In the genomic region with DNA sequence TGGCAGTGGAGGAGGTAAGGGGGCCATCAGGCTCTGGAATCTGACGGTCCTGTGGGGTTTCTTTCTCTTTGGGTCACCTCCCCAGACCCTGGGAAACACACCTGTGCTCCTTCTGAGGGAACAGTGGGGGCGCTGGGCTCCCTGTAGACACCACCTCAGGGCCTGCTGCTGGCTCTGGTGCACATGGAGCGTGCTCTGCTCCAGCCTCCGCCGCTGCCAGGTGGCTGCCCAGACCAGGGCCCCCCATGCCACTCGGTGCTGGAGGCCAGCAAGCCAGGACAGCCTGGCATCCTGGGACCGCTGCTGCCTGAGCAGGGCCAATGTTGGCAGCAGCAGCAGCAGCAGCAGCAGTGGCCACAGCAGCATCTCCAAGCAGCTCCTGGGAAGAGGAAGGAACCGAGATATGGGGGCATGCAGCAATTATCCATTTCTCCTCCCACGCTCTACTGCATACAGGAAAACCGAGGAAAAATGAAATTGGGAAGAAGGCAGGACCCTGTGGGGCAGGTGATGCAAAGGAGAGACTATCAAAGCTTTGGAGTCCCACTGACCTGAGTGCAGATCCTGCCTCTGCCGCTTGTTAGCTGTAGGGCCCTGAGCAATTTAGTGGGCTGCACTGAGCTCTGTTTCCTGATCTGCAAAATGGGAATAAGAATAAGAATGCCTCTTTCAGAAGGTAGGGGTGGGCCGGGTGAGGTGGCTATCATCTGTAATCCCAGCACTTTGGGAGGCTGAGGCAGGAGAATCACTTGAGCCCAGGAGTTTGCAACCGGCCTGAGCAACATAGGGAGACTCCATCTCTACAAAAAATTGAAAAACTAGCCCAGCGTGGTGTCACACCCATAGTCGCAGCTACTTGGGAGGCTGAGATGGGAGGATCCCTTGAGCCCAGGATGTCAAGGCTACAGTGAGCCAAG, we compare ENCODE assay signal across 8 cellular contexts. TPM values are rescaled to one million over a fixed set of nuclear protein-coding genes. Genes with fewer than 3 reads are reported as not detected.
DNase-seq lines count a peak whose midpoint lies in the region; ATAC-seq, FAIRE-seq and TF ChIP-seq lines count a peak whose summit lies in the region.
"Had no signal": no experiment of that assay in that cellular context is flagged by ENCODE, and none has a peak within 500 bp of the region (broad histone marks: within the 10 kb centered on the region; RNA-seq: fewer than 3 reads in every experiment).

No MANE protein-coding gene starts in this region.

- WGBS in suprapubic skin = 56% methylated on average over 9 of the region's 15 CpGs

- H3K4me2 ChIP-seq in keratinocyte (ENCODE audit: control insufficient read depth, extremely low read depth, insufficient read depth, low read depth, low read length) = peak overlapping the region; percentile 70

- peaks cover 0 to 7% of the 10 kb centered on the region in 2 donors for H3K36me3 Mint-ChIP-seq in activated naive CD4-positive, alpha-beta T cell treated with anti-CD3 and anti-CD28 coated beads, Interleukin-2, amount 50 U/mL, for 72 hours

- no peak overlapping the region for H2AFZ ChIP-seq in keratinocyte (ENCODE audit: control insufficient read depth, low read length)

- H3K36me3 ChIP-seq in keratinocyte (ENCODE audit: control insufficient read depth in 2 of 2, extremely low read depth in 1 of 2, insufficient read depth in 2 of 2, low read length in 2 of 2) (no peaks in the 10 kb centered on the region), suprapubic skin (no peaks in the 10 kb centered on the region)

- H3K27me3 ChIP-seq in keratinocyte (ENCODE audit: control insufficient read depth, extremely low read depth, insufficient read depth, low read length) = no peaks in the 10 kb centered on the region
- H3K27me3 ChIP-seq in suprapubic skin = no peaks in the 10 kb centered on the region

- no peak overlapping the region for H3K9ac ChIP-seq in keratinocyte (ENCODE audit: control insufficient read depth, extremely low read depth, insufficient read depth, low read length)

- TF ChIP-seq EP300 in suprapubic skin (IDR thresholded peaks at IDR 0.05) = no peak

- H3K9me3 Mint-ChIP-seq in activated naive CD4-positive, alpha-beta T cell treated with anti-CD3 and anti-CD28 coated beads, Interleukin-2, amount 50 U/mL, for 72 hours = no peaks in the 10 kb centered on the region

- H3K79me2 ChIP-seq in keratinocyte (ENCODE audit: control insufficient read depth, insufficient read depth, low read length) = no peaks in the 10 kb centered on the region

- FAIRE-seq in keratinocyte (lab: Jason Lieb, UNC) = no peak

- H3K4me3 ChIP-seq in HFF-Myc (replicated peaks; ENCODE audit: low read depth, low read length) (peak overlapping the region; percentile 47), keratinocyte (ENCODE audit: control insufficient read depth in 2 of 3, extremely low read depth in 1 of 3, insufficient read depth in 2 of 3, low read depth in 1 of 3, low read length in 3 of 3) (peak overlapping the region; percentile 43 to 77 (median 50)), suprapubic skin (peak overlapping the region; percentile 76)

- TF ChIP-seq POLR2A in suprapubic skin (IDR thresholded peaks at IDR 0.05) (no peak), GM18505 (IDR thresholded peaks at IDR 0.05; ENCODE audit: borderline replicate concordance, extremely low read depth, insufficient read depth, insufficient read length) (no peak)

- dilution Hi-C loops in keratinocyte (cut with MboI; ENCODE audit: extremely low pct_ligation_motif_present, low sequenced_read_pairs) = no loop called here

- H3K4me1 ChIP-seq in keratinocyte (ENCODE audit: control insufficient read depth, extremely low read depth, insufficient read depth, low read length) = no peaks in the 10 kb centered on the region
- H3K4me1 ChIP-seq in suprapubic skin = peaks cover 16% of the 10 kb centered on the region

- no peak for TF ChIP-seq CTCF in HFF-Myc (IDR thresholded peaks at IDR 0.05; ENCODE audit: low read depth, low read length, missing control alignments)
- no peak for TF ChIP-seq CTCF in keratinocyte (optimal IDR thresholded peaks at IDR 0.05 in 1 of 3, IDR thresholded peaks at IDR 0.05 in 1 of 3, conservative IDR thresholded peaks at IDR 0.05 in 1 of 3; ENCODE audit: extremely low read depth in 1 of 3, insufficient read depth in 2 of 3, low read length in 3 of 3)
- TF ChIP-seq CTCF in suprapubic skin (IDR thresholded peaks at IDR 0.05) = no peak

- H4K20me1 ChIP-seq in keratinocyte (ENCODE audit: control insufficient read depth, extremely low read depth, insufficient read depth, low read length) = no peaks in the 10 kb centered on the region

- no peak for DNase-seq in HFF-Myc (ENCODE audit: extremely low read depth, low read depth)
- no peak for DNase-seq in activated naive CD4-positive, alpha-beta T cell treated with anti-CD3 and anti-CD28 coated beads, Interleukin-2, amount 50 U/mL, for 72 hours (ENCODE audit: low spot score in 2 of 2)
- no peak for DNase-seq in keratinocyte (ENCODE audit: low read depth, low spot score)
- DNase-seq in suprapubic skin (ENCODE audit: low spot score in 2 of 2) = no peak
- no peak for DNase-seq in EL
- no peak for DNase-seq in NCI-H1694 treated with DMSO at 0.1 percent for 48 hours (lab: John Stamatoyannopoulos, UW)
- DNase-seq: NCI-H2171 treated with DMSO at 0.1 percent for 48 hours had no signal

- H3K9me3 ChIP-seq in keratinocyte (ENCODE audit: control insufficient read depth, low read depth, low read length) = no peaks in the 10 kb centered on the region
- no peaks in the 10 kb centered on the region for H3K9me3 ChIP-seq in suprapubic skin

- H3K9me1 ChIP-seq in keratinocyte (ENCODE audit: control insufficient read depth, extremely low read depth, insufficient read depth, low read length) = no peaks in the 10 kb centered on the region

- ATAC-seq in activated naive CD4-positive, alpha-beta T cell treated with anti-CD3 and anti-CD28 coated beads, Interleukin-2, amount 50 U/mL, for 72 hours = peak; percentile 27 to 33
- ATAC-seq in GM18505 (IDR thresholded peaks at IDR 0.05; ENCODE audit: unreplicated experiment) = no peak

- H3K27ac ChIP-seq in keratinocyte (ENCODE audit: control insufficient read depth, insufficient read depth, low read length) = no peak overlapping the region
- peak overlapping the region; percentile 81 for H3K27ac ChIP-seq in suprapubic skin

- H3K27ac Mint-ChIP-seq in activated naive CD4-positive, alpha-beta T cell treated with anti-CD3 and anti-CD28 coated beads, Interleukin-2, amount 50 U/mL, for 72 hours = peak overlapping the region; percentile 85 to 93

RNA-seq across cellular contexts. Expression of gene GHDC, which starts 0.8 kb away (rescaled TPM):
- total RNA-seq in activated naive CD4-positive, alpha-beta T cell treated with anti-CD3 and anti-CD28 coated beads, Interleukin-2, amount 50 U/mL, for 72 hours = 10 to 100 TPM; 10.5 to 25.3 TPM
- polyA plus RNA-seq in keratinocyte = 2.7 to 4.7 TPM (median 4.4 TPM) in 3 replicates
- 0.59 TPM for polyA plus RNA-seq in keratinocyte (2011; ENCODE audit: low read depth)
- polyA plus RNA-seq in keratinocyte (2011; cell fraction: cytosol; rRNA removed) = 1.2 and 2.6 TPM in 2 replicates
- polyA plus RNA-seq in keratinocyte (2011; cell fraction: nucleus; rRNA removed) = 8.3 and 9.9 TPM in 2 replicates
- 3.5 and 6.7 TPM in 2 replicates for polyA plus RNA-seq in keratinocyte (2012; ENCODE audit: low replicate concordance)
- 2.0 to 3.8 TPM (median 2.5 TPM) in 3 replicates for polyA minus RNA-seq in keratinocyte
- 5.4 TPM for polyA minus RNA-seq in keratinocyte (2011; cell fraction: cytosol; rRNA and poly(A)+ RNA removed)
- polyA minus RNA-seq in keratinocyte (2011; cell fraction: nucleus; rRNA and poly(A)+ RNA removed) = 7.2 and 7.9 TPM in 2 replicates
- 10 to 100 TPM; 14.6 to 22.8 (median 18.7) TPM for total RNA-seq in suprapubic skin

RNA-seq across cellular contexts. Expression of gene HCRT, which starts 8.2 kb away (rescaled TPM):
- not detected for total RNA-seq in activated naive CD4-positive, alpha-beta T cell treated with anti-CD3 and anti-CD28 coated beads, Interleukin-2, amount 50 U/mL, for 72 hours
- not detected in 3 replicates for polyA plus RNA-seq in keratinocyte
- polyA plus RNA-seq in keratinocyte (2011; ENCODE audit: low read depth) = not detected
- polyA plus RNA-seq in keratinocyte (2011; cell fraction: cytosol; rRNA removed) = not detected in 2 replicates
- polyA plus RNA-seq in keratinocyte (2011; cell fraction: nucleus; rRNA removed) = not detected in 2 replicates
- polyA plus RNA-seq in keratinocyte (2012; ENCODE audit: low replicate concordance) = not detected in 2 replicates
- not detected in 3 replicates for polyA minus RNA-seq in keratinocyte
- not detected for polyA minus RNA-seq in keratinocyte (2011; cell fraction: cytosol; rRNA and poly(A)+ RNA removed)
- polyA minus RNA-seq in keratinocyte (2011; cell fraction: nucleus; rRNA and poly(A)+ RNA removed) = not detected in 2 replicates
- total RNA-seq in suprapubic skin = not detected

RNA-seq across cellular contexts. Expression of gene KCNH4, which starts 12.5 kb away (rescaled TPM):
- under 1 TPM; 0.23 to 0.54 TPM for total RNA-seq in activated naive CD4-positive, alpha-beta T cell treated with anti-CD3 and anti-CD28 coated beads, Interleukin-2, amount 50 U/mL, for 72 hours
- polyA plus RNA-seq in keratinocyte = not detected in 3 replicates
- not detected for polyA plus RNA-seq in keratinocyte (2011; ENCODE audit: low read depth)
- polyA plus RNA-seq in keratinocyte (2011; cell fraction: cytosol; rRNA removed) = 0.01 TPM in 1 of 2 replicates, not detected in the other
- not detected in 2 replicates for polyA plus RNA-seq in keratinocyte (2011; cell fraction: nucleus; rRNA removed)
- not detected in 2 replicates for polyA plus RNA-seq in keratinocyte (2012; ENCODE audit: low replicate concordance)
- polyA minus RNA-seq in keratinocyte = 0.06 TPM in 1 of 3 replicates, not detected in the others
- not detected for polyA minus RNA-seq in keratinocyte (2011; cell fraction: cytosol; rRNA and poly(A)+ RNA removed)
- not detected in 2 replicates for polyA minus RNA-seq in keratinocyte (2011; cell fraction: nucleus; rRNA and poly(A)+ RNA removed)
- not detected for total RNA-seq in suprapubic skin

RNA-seq across cellular contexts. Expression of gene RAB5C, which starts 38.7 kb away (rescaled TPM):
- total RNA-seq in activated naive CD4-positive, alpha-beta T cell treated with anti-CD3 and anti-CD28 coated beads, Interleukin-2, amount 50 U/mL, for 72 hours = 10 to 100 TPM; 44.5 to 45.7 TPM
- polyA plus RNA-seq in keratinocyte = 162 to 205 TPM (median 190 TPM) in 3 replicates
- polyA plus RNA-seq in keratinocyte (2011; ENCODE audit: low read depth) = 39.1 TPM
- polyA plus RNA-seq in keratinocyte (2011; cell fraction: cytosol; rRNA removed) = 175 and 251 TPM in 2 replicates
- polyA plus RNA-seq in keratinocyte (2011; cell fraction: nucleus; rRNA removed) = 119 and 154 TPM in 2 replicates
- polyA plus RNA-seq in keratinocyte (2012; ENCODE audit: low replicate concordance) = 93.5 and 168 TPM in 2 replicates
- 92.2 to 195 TPM (median 110 TPM) in 3 replicates for polyA minus RNA-seq in keratinocyte
- 108 TPM for polyA minus RNA-seq in keratinocyte (2011; cell fraction: cytosol; rRNA and poly(A)+ RNA removed)
- 31.3 and 35.6 TPM in 2 replicates for polyA minus RNA-seq in keratinocyte (2011; cell fraction: nucleus; rRNA and poly(A)+ RNA removed)
- 100 to 1,000 TPM in 1 of 4 donors, 10 to 100 TPM in 3; 94.4 to 105 (median 96.8) TPM for total RNA-seq in suprapubic skin
